Comparison of ENCODE assay signal across 17 cellular contexts in the genomic region with DNA sequence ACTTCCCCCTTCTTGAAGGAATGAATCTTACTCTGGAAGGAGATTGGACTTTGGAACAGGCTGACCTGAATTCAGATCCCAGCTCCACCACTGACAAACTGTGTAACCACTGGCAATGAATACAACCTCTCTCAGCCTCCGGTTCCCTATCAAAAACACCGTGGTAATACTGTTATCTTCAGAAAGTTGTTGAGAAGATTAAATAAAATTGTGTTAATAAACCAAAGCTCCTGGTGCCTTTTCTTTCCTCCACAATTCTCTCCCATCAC.
DNase-seq lines count a peak whose midpoint lies in the region; ATAC-seq, FAIRE-seq and TF ChIP-seq lines count a peak whose summit lies in the region.
"Had no signal": no experiment of that assay in that cellular context is flagged by ENCODE, and none has a peak within 500 bp of the region (broad histone marks: within the 10 kb centered on the region; RNA-seq: fewer than 3 reads in every experiment).

No MANE protein-coding gene starts in this region.

- H3K36me3 ChIP-seq in Caco-2 (ENCODE audit: control insufficient read depth, insufficient read depth, low read length) (no peaks in the 10 kb centered on the region), body of pancreas (replicated peaks in 1 of 2; ENCODE audit: insufficient read depth in 1 of 2, low read depth in 2 of 2) (no peaks in the 10 kb centered on the region), HepG2 (replicated peaks in 1 of 2; ENCODE audit: control insufficient read depth in 1 of 2, insufficient read depth in 2 of 2, low read length in 2 of 2) (no peaks in the 10 kb centered on the region), small intestine (ENCODE audit: control insufficient read depth in 2 of 2, insufficient read depth in 2 of 2, low read length in 2 of 2) (no peaks in the 10 kb centered on the region)

- BruUV-seq in Caco-2 (replicated peaks; lab: Mats Ljungman, UMichigan) = no TSS peak
- no TSS peak for BruUV-seq in HepG2 (replicated peaks; lab: Mats Ljungman, UMichigan)

- POLR2A ChIA-PET in Caco-2 (lab: Charles Lee) = no interaction called here
- POLR2A ChIA-PET in HepG2 (lab: Yijun Ruan, JAX) = no interaction called here

- TF ChIP-seq CTCF in Caco-2 (IDR thresholded peaks at IDR 0.05; ENCODE audit: insufficient read depth in 1 of 2, low read depth in 1 of 2, low read length in 1 of 2, severe bottlenecking in 1 of 2, unreplicated experiment in 1 of 2) = no peak
- TF ChIP-seq CTCF in body of pancreas (IDR thresholded peaks at IDR 0.05) = no peak
- no peak for TF ChIP-seq CTCF in HepG2 (CRISPR knock-in tag; IDR thresholded peaks at IDR 0.05)

- DNase-seq in Caco-2 (no peak), body of pancreas (no peak), HepG2 (ENCODE audit: low spot score) (no peak), small intestine (peak; percentile 89), COLO829 (ENCODE audit: low spot score) (no peak)
- no peak for DNase-seq in effector memory CD8-positive, alpha-beta T cell
- DNase-seq: CD8-positive, alpha-beta memory T cell; EL; Kasumi-1; NCI-H187 treated with DMSO at 0.1 percent for 48 hours; PC-9; SHP77 had no signal

- peak; percentile 39 for ATAC-seq in body of pancreas
- no peak for ATAC-seq in HepG2
- no peak for ATAC-seq in effector memory CD8-positive, alpha-beta T cell (replicated peaks)
- no peak for ATAC-seq in GM18858 (IDR thresholded peaks at IDR 0.05; ENCODE audit: unreplicated experiment)

- H2AFZ ChIP-seq in HepG2 (ENCODE audit: low read length) = no peak overlapping the region
- H2AFZ ChIP-seq: PC-9 had no signal

- CTCF ChIA-PET in Caco-2 (lab: Charles Lee) (no interaction called here), HepG2 (lab: Yijun Ruan, JAX; ENCODE audit: low intra/inter-chr PET ratio, low total read pairs) (no interaction called here)

- H3K4me3 ChIP-seq in Caco-2 (ENCODE audit: low read depth, low read length) (no peak overlapping the region), body of pancreas (no peak overlapping the region), HepG2 (replicated peaks in 1 of 3; ENCODE audit: insufficient read depth in 1 of 3, low read depth in 2 of 3, low read length in 3 of 3) (no peak overlapping the region), small intestine (ENCODE audit: low read depth in 1 of 2, low read length in 2 of 2) (no peak overlapping the region)
- H3K4me3 ChIP-seq: PC-9, SK-N-MC had no signal

- whole genome bisulfite sequencing in body of pancreas, 2 donors = 32 to 35% methylated on average over 2 of the region's 2 CpGs
- WGBS in HepG2 (ENCODE audit: low lambda C conversion rate) = 8% methylated on average over 2 of the region's 2 CpGs
- 15 to 71% (median 41%) methylated on average over 2 of the region's 2 CpGs for WGBS in small intestine, 3 donors

- H4K20me1 ChIP-seq in HepG2 (ENCODE audit: insufficient read depth, low read length) = no peaks in the 10 kb centered on the region

- H3K9me3 ChIP-seq in Caco-2 (no peaks in the 10 kb centered on the region), body of pancreas (no peaks in the 10 kb centered on the region), HepG2 (ENCODE audit: low read length) (no peaks in the 10 kb centered on the region), small intestine (ENCODE audit: control insufficient read depth, low read depth) (no peaks in the 10 kb centered on the region)

- H3K27me3 Mint-ChIP-seq in Caco-2 (ENCODE audit: insufficient read depth, unreplicated experiment) = no peaks in the 10 kb centered on the region
- H3K27me3 Mint-ChIP-seq in effector memory CD8-positive, alpha-beta T cell = peaks cover 10% of the 10 kb centered on the region in 2 donors

- FAIRE-seq in HepG2 (lab: Jason Lieb, UNC) (no peak), small intestine (lab: Jason Lieb, UNC) (no peak)
- FAIRE-seq: D721Med, H54 had no signal

- H3K36me3 Mint-ChIP-seq in Caco-2 (ENCODE audit: insufficient read depth, unreplicated experiment) = no peaks in the 10 kb centered on the region
- H3K36me3 Mint-ChIP-seq in effector memory CD8-positive, alpha-beta T cell (ENCODE audit: insufficient read depth) = peaks cover 2% of the 10 kb centered on the region
- H3K36me3 Mint-ChIP-seq: CD8-positive, alpha-beta memory T cell had no signal

- H3K4me2 ChIP-seq in HepG2 (ENCODE audit: low read depth, low read length) = 0 out of 2 replicates have a peak overlapping the region, but pooled peaks have one; percentile 5
- H3K4me2 ChIP-seq: PC-9 had no signal

- H3K79me2 ChIP-seq in HepG2 (ENCODE audit: insufficient read depth, low read length) = no peaks in the 10 kb centered on the region

- TF ChIP-seq POLR2A in body of pancreas (IDR thresholded peaks at IDR 0.05) = no peak
- TF ChIP-seq POLR2A in HepG2 (IDR thresholded peaks at IDR 0.05; ENCODE audit: insufficient read depth in 1 of 2, low read depth in 2 of 2, low read length in 2 of 2) = no peak

- peaks cover 15% of the 10 kb centered on the region for H3K4me1 Mint-ChIP-seq in Caco-2 (ENCODE audit: low read depth, unreplicated experiment)
- no peaks in the 10 kb centered on the region for H3K4me1 Mint-ChIP-seq in effector memory CD8-positive, alpha-beta T cell (ENCODE audit: low read depth in 2 of 2)
- H3K4me1 Mint-ChIP-seq: CD8-positive, alpha-beta memory T cell had no signal

- in situ Hi-C loops in HepG2 (cut with HindIII; ENCODE audit: extremely low pct_ligation_motif_present, low pct_unique_long_range_greater_than_20kb) = no loop called here

- H3K27ac ChIP-seq in body of pancreas (no peak overlapping the region), HepG2 (ENCODE audit: extremely low read length, insufficient read depth, low read length) (no peak overlapping the region), small intestine (ENCODE audit: low read depth in 1 of 2, low read length in 1 of 2) (peak overlapping the region; percentile 71 to 74)
- H3K27ac ChIP-seq: C4-2B, PC-9, SK-N-MC had no signal

- peak overlapping the region; percentile 27 for H3K4me3 Mint-ChIP-seq in Caco-2 (ENCODE audit: unreplicated experiment)
- no peak overlapping the region for H3K4me3 Mint-ChIP-seq in effector memory CD8-positive, alpha-beta T cell
- H3K4me3 Mint-ChIP-seq: CD8-positive, alpha-beta memory T cell had no signal

- H3K27ac Mint-ChIP-seq in Caco-2 (ENCODE audit: unreplicated experiment) = peak overlapping the region; percentile 58
- no peak overlapping the region for H3K27ac Mint-ChIP-seq in effector memory CD8-positive, alpha-beta T cell
- H3K27ac Mint-ChIP-seq: CD8-positive, alpha-beta memory T cell had no signal

- intact Hi-C loops in Caco-2 (cut with micrococcal nuclease; ENCODE audit: unreplicated experiment) = loop anchor here (1.0 kb wide), 1 partner anchor 33 kb away; no protein-coding TSS in a partner anchor
- intact Hi-C loops in body of pancreas (cut with DNase I) = no loop called here
- intact Hi-C loops in HepG2 (cut with micrococcal nuclease; ENCODE audit: unreplicated experiment) = no loop called here

- TF ChIP-seq RAD21 in HepG2 (CRISPR knock-in tag; IDR thresholded peaks at IDR 0.05) = no peak

- no peak for TF ChIP-seq EP300 in HepG2 (IDR thresholded peaks at IDR 0.05; ENCODE audit: low read depth in 2 of 2, low read length in 2 of 2)
- TF ChIP-seq EP300 in HepG2 (CRISPR knock-in tag; IDR thresholded peaks at IDR 0.05; ENCODE audit: borderline replicate concordance) = no peak

- H3K9ac ChIP-seq in HepG2 (ENCODE audit: insufficient read depth, low read depth, low read length) = no peak overlapping the region

- H3K27me3 ChIP-seq in Caco-2 (replicated peaks; ENCODE audit: control insufficient read depth, insufficient read depth, low read length) = no peaks in the 10 kb centered on the region
- no peaks in the 10 kb centered on the region for H3K27me3 ChIP-seq in body of pancreas
- no peaks in the 10 kb centered on the region; a peak in 1 of 5 replicates for H3K27me3 ChIP-seq in HepG2 (ENCODE audit: control insufficient read depth in 1 of 2, insufficient read depth in 2 of 2, low read length in 2 of 2)
- H3K27me3 ChIP-seq in small intestine (ENCODE audit: control insufficient read depth in 2 of 2, insufficient read depth in 2 of 2, low read length in 2 of 2) = no peaks in the 10 kb centered on the region

- H3K4me1 ChIP-seq in Caco-2 (peaks cover 21% of the 10 kb centered on the region), body of pancreas (peaks cover 26% of the 10 kb centered on the region), HepG2 (ENCODE audit: insufficient read depth, low read length) (peaks cover 15% of the 10 kb centered on the region), small intestine (ENCODE audit: control insufficient read depth in 2 of 2, insufficient read depth in 1 of 2, low read depth in 1 of 2, low read length in 1 of 2) (no peaks in the 10 kb centered on the region)

- no peaks in the 10 kb centered on the region for H3K9me3 Mint-ChIP-seq in Caco-2 (ENCODE audit: unreplicated experiment)
- H3K9me3 Mint-ChIP-seq in effector memory CD8-positive, alpha-beta T cell = no peaks in the 10 kb centered on the region
- H3K9me3 Mint-ChIP-seq: CD8-positive, alpha-beta memory T cell had no signal

TF ChIP-seq in HepG2, 621 proteins besides CTCF, POLR2A, EP300 and RAD21 (continues in another document):
- TF ChIP-seq ZNF780A (CRISPR knock-in tag; IDR thresholded peaks at IDR 0.05) = no peak
- TF ChIP-seq ZNF652 (CRISPR knock-in tag; IDR thresholded peaks at IDR 0.05; ENCODE audit: borderline replicate concordance, low read depth) = no peak
- TF ChIP-seq HOMEZ (CRISPR knock-in tag; IDR thresholded peaks at IDR 0.05; ENCODE audit: low read depth) = no peak
- no peak for TF ChIP-seq ZNF550 (CRISPR knock-in tag; IDR thresholded peaks at IDR 0.05; ENCODE audit: borderline replicate concordance)
- TF ChIP-seq ZNF333 (CRISPR knock-in tag; IDR thresholded peaks at IDR 0.05; ENCODE audit: borderline replicate concordance) = no peak
- no peak for TF ChIP-seq CC2D1A (CRISPR knock-in tag; IDR thresholded peaks at IDR 0.05)
- no peak for TF ChIP-seq ZNF605 (CRISPR knock-in tag; IDR thresholded peaks at IDR 0.05)
- TF ChIP-seq ZNF782 (CRISPR knock-in tag; IDR thresholded peaks at IDR 0.05; ENCODE audit: borderline replicate concordance) = no peak
- no peak for TF ChIP-seq ZNF12 (CRISPR knock-in tag; IDR thresholded peaks at IDR 0.05)
- TF ChIP-seq ZNF792 (CRISPR knock-in tag; IDR thresholded peaks at IDR 0.05) = no peak
- TF ChIP-seq KAT8 (CRISPR knock-in tag; IDR thresholded peaks at IDR 0.05) = no peak
- no peak for TF ChIP-seq ZNF124 (CRISPR knock-in tag; IDR thresholded peaks at IDR 0.05)

Comparison
In these comparisons a context has a peak if more than half of its experiments do, and no peak if none do; other contexts are left out.
1. H3K27ac ChIP-seq: peak in small intestine (2 of 2); none in body of pancreas (0 of 4) and HepG2 (single experiment).